Comparison of ENCODE assay signal across 15 cellular contexts in the genomic region with DNA sequence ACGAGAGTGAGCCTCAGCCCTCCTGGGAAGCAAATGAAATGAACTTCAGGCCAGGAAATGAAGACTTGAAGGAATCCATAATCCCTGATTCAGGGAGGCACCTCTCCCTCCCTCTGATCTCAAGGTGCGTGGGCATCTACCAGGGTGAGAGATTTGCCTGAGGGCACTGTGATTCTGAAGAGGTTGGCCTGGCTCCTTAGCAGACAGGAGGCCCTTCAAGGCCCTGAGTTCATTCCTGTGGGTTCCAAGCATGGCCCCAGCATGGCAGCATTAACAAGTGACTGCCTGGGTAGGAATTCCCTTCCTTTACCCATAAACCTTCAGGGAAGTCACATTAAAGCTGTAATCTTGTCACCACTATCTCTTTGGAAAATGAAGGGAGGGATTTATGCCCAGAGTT. TPM values are rescaled to one million over a fixed set of nuclear protein-coding genes. Genes with fewer than 3 reads are reported as not detected.
DNase-seq lines count a peak whose midpoint lies in the region; ATAC-seq and TF ChIP-seq lines count a peak whose summit lies in the region.
"Had no signal": no experiment of that assay in that cellular context is flagged by ENCODE, and none has a peak within 500 bp of the region (broad histone marks: within the 10 kb centered on the region; RNA-seq: fewer than 3 reads in every experiment).

No MANE protein-coding gene starts in this region.

- no peaks in the 10 kb centered on the region for H3K4me1 ChIP-seq in lung (ENCODE audit: control insufficient read depth in 2 of 2, insufficient read depth in 2 of 2, low read length in 2 of 2)
- peaks cover 0 to 42% (median 23%) of the 10 kb centered on the region in 4 donors for H3K4me1 ChIP-seq in tibial nerve
- H3K4me1 ChIP-seq: sigmoid colon had no signal

- TF ChIP-seq POLR2A in tibial nerve (IDR thresholded peaks at IDR 0.05) = no peak

- H3K27ac ChIP-seq in VCaP (peak overlapping the region; percentile 93), lung (ENCODE audit: low read depth in 1 of 2, low read length in 1 of 2) (peak overlapping the region in 1 of 2 donors; percentile 12), tibial nerve (peak overlapping the region in 3 of 4 donors; percentile 41 to 80 (median 70))
- H3K27ac ChIP-seq: KMS-11 had no signal

- H3K36me3 ChIP-seq in lung (ENCODE audit: control insufficient read depth in 2 of 2, insufficient read depth in 2 of 2, low read length in 2 of 2) = no peaks in the 10 kb centered on the region
- no peaks in the 10 kb centered on the region for H3K36me3 ChIP-seq in tibial nerve
- H3K36me3 ChIP-seq: sigmoid colon had no signal

- DNase-seq in activated effector memory CD4-positive, alpha-beta T cell treated with anti-CD3 and anti-CD28 coated beads, Interleukin-2, amount 50 U/mL, for 16 hours = peak; percentile 22
- no peak for DNase-seq in activated effector memory CD4-positive, alpha-beta T cell treated with Interleukin-2 at 50 U/mL for 16 hours
- DNase-seq in lung (ENCODE audit: low spot score) (peak; percentile 40), tibial nerve (ENCODE audit: low spot score in 2 of 2) (no peak), T1000 (lab: John Stamatoyannopoulos, UW) (no peak), DMS 273 treated with DMSO at 0.1 percent for 48 hours (lab: John Stamatoyannopoulos, UW) (no peak), inferior parietal cortex (ENCODE audit: extremely low spot score) (no peak)
- DNase-seq: 8988T; naive thymus-derived CD4-positive, alpha-beta T cell; NCI-H187 treated with DMSO at 0.1 percent for 48 hours; NCI-H526 treated with DMSO at 0.1 percent for 48 hours; SIG-M5; sigmoid colon had no signal

- ATAC-seq in lung (ENCODE audit: insufficient read depth, low FRiP score) = no peak

- peaks cover 0 to 4% of the 10 kb centered on the region in 2 donors for H3K9me3 ChIP-seq in lung (ENCODE audit: control insufficient read depth in 2 of 2, insufficient read depth in 1 of 2, low read length in 1 of 2)
- H3K9me3 ChIP-seq in tibial nerve = peaks cover 0 to 3% (median 0%) of the 10 kb centered on the region in 4 donors

- no peak overlapping the region for H3K4me3 ChIP-seq in lung
- no peak overlapping the region for H3K4me3 ChIP-seq in tibial nerve
- H3K4me3 ChIP-seq: sigmoid colon had no signal

- no peak for TF ChIP-seq EP300 in tibial nerve (IDR thresholded peaks at IDR 0.05)

- 58 to 91% methylated on average over 2 of the region's 2 CpGs for WGBS in lung, 2 donors
- WGBS in tibial nerve, 2 donors = 69 to 91% methylated on average over 2 of the region's 2 CpGs

- TF ChIP-seq CTCF in VCaP (conservative IDR thresholded peaks at IDR 0.05) = no peak
- no peak for TF ChIP-seq CTCF in lung (IDR thresholded peaks at IDR 0.05; ENCODE audit: control extremely low read depth, extremely low read depth)
- TF ChIP-seq CTCF in tibial nerve (IDR thresholded peaks at IDR 0.05) = no peak

- H3K27me3 ChIP-seq in lung (ENCODE audit: control insufficient read depth, insufficient read depth) (no peaks in the 10 kb centered on the region), tibial nerve (no peaks in the 10 kb centered on the region)
- H3K27me3 ChIP-seq: sigmoid colon had no signal

RNA-seq across cellular contexts. Expression of gene IFNGR2, which starts 29.8 kb away (rescaled TPM):
- total RNA-seq in lung (10 to 100 TPM; 60.8 to 82.4 TPM), tibial nerve (100 to 1,000 TPM; 110 to 153 (median 129) TPM)
- polyA plus RNA-seq in lung = 100 to 1,000 TPM in 1 of 2 donors, 10 to 100 TPM in 1; 58.6 to 198 TPM

RNA-seq across cellular contexts. Expression of gene IFNAR1, which starts 48.7 kb away (rescaled TPM):
- total RNA-seq in lung (10 to 100 TPM; 48.1 to 58.7 TPM), tibial nerve (10 to 100 TPM; 29.4 to 35.8 (median 31.4) TPM)
- 10 to 100 TPM; 14.3 to 54.8 TPM for polyA plus RNA-seq in lung

Comparison
In these comparisons a context has a peak if more than half of its experiments do, and no peak if none do; other contexts are left out.
1. DNase-seq: peak in activated effector memory CD4-positive, alpha-beta T cell treated with anti-CD3 and anti-CD28 coated beads, Interleukin-2, amount 50 U/mL, for 16 hours (single experiment) and lung (single experiment); none in activated effector memory CD4-positive, alpha-beta T cell treated with Interleukin-2 at 50 U/mL for 16 hours (single experiment), tibial nerve (0 of 2), T1000 (single experiment), DMS 273 treated with DMSO at 0.1 percent for 48 hours (single experiment) and inferior parietal cortex (single experiment).